Comparison of ENCODE assay signal across 10 cellular contexts in genomic region chr21:31030367-31031106, GRCh38. TPM values are rescaled to one million over a fixed set of nuclear protein-coding genes. Genes with fewer than 3 reads are reported as not detected.
DNase-seq lines count a peak whose midpoint lies in the region; ATAC-seq, FAIRE-seq and TF ChIP-seq lines count a peak whose summit lies in the region.
"Had no signal": no experiment of that assay in that cellular context is flagged by ENCODE, and none has a peak within 500 bp of the region (broad histone marks: within the 10 kb centered on the region; RNA-seq: fewer than 3 reads in every experiment).

No MANE protein-coding gene starts in this region.

- no peaks in the 10 kb centered on the region for H3K4me1 ChIP-seq in kidney (ENCODE audit: control insufficient read depth in 1 of 2, insufficient read depth in 1 of 2, low read depth in 1 of 2, low read length in 2 of 2)
- H3K4me1 ChIP-seq: Peyer's patch had no signal

- DNase-seq in kidney (no peak), GM19239 (ENCODE audit: insufficient read length, low spot score) (no peak), RWPE1 (ENCODE audit: low spot score) (no peak)
- DNase-seq: Peyer's patch; stimulated activated CD4-positive, alpha-beta T cell treated with anti-CD3 and anti-CD28 coated beads, Interleukin-4, amount 100 ng/mL, for 4 hours had no signal

- H3K4me3 ChIP-seq in kidney (ENCODE audit: low read length in 2 of 2): no peak overlapping the region
- H3K4me3 ChIP-seq: Peyer's patch had no signal

- peak; percentile 75 for ATAC-seq in GM18870 (IDR thresholded peaks at IDR 0.05; ENCODE audit: unreplicated experiment)
- peak; percentile 90 for ATAC-seq in GM21529 (IDR thresholded peaks at IDR 0.05; ENCODE audit: unreplicated experiment)
- peak; percentile 89 for ATAC-seq in HG03097 (IDR thresholded peaks at IDR 0.05; ENCODE audit: low FRiP score, unreplicated experiment)
- ATAC-seq in HG03280 (IDR thresholded peaks at IDR 0.05; ENCODE audit: unreplicated experiment): no peak

- H3K27ac ChIP-seq in kidney (ENCODE audit: low read depth in 2 of 2, low read length in 2 of 2) (no peak overlapping the region), RWPE1 (no peak overlapping the region)
- H3K27ac ChIP-seq: Peyer's patch had no signal

- TF ChIP-seq CTCF in kidney (IDR thresholded peaks at IDR 0.05; ENCODE audit: borderline replicate concordance, extremely low read depth, insufficient read depth) (no peak), RWPE1 (conservative IDR thresholded peaks at IDR 0.05; ENCODE audit: low read depth) (no peak)

- peaks cover 0 to 3% of the 10 kb centered on the region in 2 donors for H3K9me3 ChIP-seq in kidney (ENCODE audit: control insufficient read depth in 1 of 2, low read length in 2 of 2)
- H3K9me3 ChIP-seq: Peyer's patch had no signal

- H3K9ac ChIP-seq in kidney (ENCODE audit: low read length in 2 of 2): no peak overlapping the region

- CTCF ChIA-PET in RWPE1 (lab: Yijun Ruan, JAX): interaction anchor here (0.6 kb wide), 1 partner anchor 736 kb away, joined by 3 read pairs; no protein-coding TSS in a partner anchor

- intact Hi-C loops in kidney (cut with DNase I): no loop called here

- POLR2A ChIA-PET in RWPE1 (lab: Yijun Ruan, JAX; ENCODE audit: low non-redundant PET): no interaction called here

- FAIRE-seq in kidney (lab: Jason Lieb, UNC): peak; percentile 35
- FAIRE-seq in GM19239 (lab: Jason Lieb, UNC): no peak
- FAIRE-seq: islet of Langerhans had no signal

- no peaks in the 10 kb centered on the region for H3K36me3 ChIP-seq in kidney (ENCODE audit: control insufficient read depth in 1 of 2, insufficient read depth in 2 of 2, low read length in 2 of 2)
- H3K36me3 ChIP-seq: Peyer's patch had no signal

RNA-seq across cellular contexts. Expression of gene KRTAP19-8, which starts 7.7 kb away (rescaled TPM):
- not detected for total RNA-seq in kidney
- polyA plus RNA-seq in kidney (ENCODE audit: insufficient read depth, low read depth, low replicate concordance): not detected
- total RNA-seq: Peyer's patch had no signal
